In the genomic region with DNA sequence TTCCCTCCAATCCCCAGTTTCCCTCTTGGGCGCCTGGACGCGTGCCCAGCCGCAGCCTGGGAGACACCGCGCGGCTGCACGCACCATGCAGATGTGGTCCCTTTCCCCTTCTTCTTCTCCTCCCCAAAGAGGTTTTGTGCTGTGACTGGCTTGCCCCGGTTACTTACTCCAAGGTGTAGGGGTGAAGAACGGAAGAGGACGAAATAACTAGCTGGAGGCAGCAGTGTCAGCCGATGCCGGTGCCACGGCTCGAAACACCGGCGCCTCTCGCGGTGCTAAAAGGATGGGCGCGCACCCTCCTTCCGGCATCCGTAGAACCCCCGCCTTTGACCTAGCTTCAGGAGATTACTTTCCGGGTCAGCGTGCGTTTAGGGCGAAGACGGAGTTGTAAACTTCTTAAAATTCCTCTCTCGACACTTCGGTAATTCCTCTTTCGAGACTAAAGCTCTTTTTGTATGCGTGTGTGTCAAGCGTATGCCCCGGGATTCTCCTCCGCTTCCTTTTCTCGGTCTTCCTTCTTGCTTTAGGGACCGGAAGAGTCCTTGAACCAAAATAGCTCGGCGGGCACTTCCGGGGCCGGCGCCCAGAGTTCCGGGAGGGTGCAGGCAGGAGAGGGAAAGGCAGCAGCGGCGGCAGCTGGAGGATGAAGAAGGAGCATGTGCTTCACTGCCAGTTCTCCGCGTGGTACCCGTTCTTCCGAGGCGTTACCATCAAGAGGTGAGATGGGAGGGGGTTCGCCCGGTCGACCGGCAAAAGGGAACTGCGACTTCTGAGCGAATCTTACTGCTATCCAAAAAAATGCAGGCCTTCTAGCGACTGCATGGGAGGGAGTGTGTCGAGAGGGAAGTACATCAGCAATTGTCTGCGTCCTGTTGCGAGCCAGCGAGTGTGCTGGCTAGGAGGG, we compare ENCODE assay signal across 1 cellular context.
TF ChIP-seq lines count a peak whose summit lies in the region.

A gene with protein sequence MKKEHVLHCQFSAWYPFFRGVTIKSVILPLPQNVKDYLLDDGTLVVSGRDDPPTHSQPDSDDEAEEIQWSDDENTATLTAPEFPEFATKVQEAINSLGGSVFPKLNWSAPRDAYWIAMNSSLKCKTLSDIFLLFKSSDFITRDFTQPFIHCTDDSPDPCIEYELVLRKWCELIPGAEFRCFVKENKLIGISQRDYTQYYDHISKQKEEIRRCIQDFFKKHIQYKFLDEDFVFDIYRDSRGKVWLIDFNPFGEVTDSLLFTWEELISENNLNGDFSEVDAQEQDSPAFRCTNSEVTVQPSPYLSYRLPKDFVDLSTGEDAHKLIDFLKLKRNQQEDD (plus strand): TSS at position 586 of the 904 bp plus-strand sequence. CDS start 58 bp downstream, at position 644.
A gene (minus strand): TSS at position 289 of the 904 bp plus-strand sequence. CDS start 9,600 bp downstream, outside the sequence.

TF ChIP-seq in HepG2, 621 proteins besides CTCF, POLR2A, EP300 and RAD21 (continued from another document and continues in another):
- TF ChIP-seq ZNF225 (CRISPR knock-in tag; IDR thresholded peaks at IDR 0.05) (0 out of 2 replicates have a peak, but pooled peaks have one; percentile 46), ZNF121 (CRISPR knock-in tag; IDR thresholded peaks at IDR 0.05) (no peak), MEIS2 (CRISPR knock-in tag; IDR thresholded peaks at IDR 0.05) (peak; percentile 48; the same call in 1 of the 2 replicates), ZSCAN12 (CRISPR knock-in tag; IDR thresholded peaks at IDR 0.05) (no peak), ZNF263 (CRISPR knock-in tag; IDR thresholded peaks at IDR 0.05) (no peak), ZNF629 (CRISPR knock-in tag; conservative IDR thresholded peaks at IDR 0.05) (no peak), ZBTB20 (CRISPR knock-in tag; IDR thresholded peaks at IDR 0.05; ENCODE audit: borderline replicate concordance, low read depth) (0 out of 2 replicates have a peak, but pooled peaks have one; percentile 65), ZNF234 (CRISPR knock-in tag; conservative IDR thresholded peaks at IDR 0.05) (0 out of 2 replicates have a peak, but pooled peaks have one; percentile 29), FOSL1 (CRISPR knock-in tag; IDR thresholded peaks at IDR 0.05; ENCODE audit: borderline replicate concordance) (no peak), ZNF605 (CRISPR knock-in tag; IDR thresholded peaks at IDR 0.05) (peak; percentile 90), RBAK (CRISPR knock-in tag; IDR thresholded peaks at IDR 0.05) (no peak), SRSF1 (optimal IDR thresholded peaks at IDR 0.05; ENCODE audit: low read depth, low read length) (peak; percentile 15), ZNF670 (CRISPR knock-in tag; IDR thresholded peaks at IDR 0.05; ENCODE audit: borderline replicate concordance) (no peak), SYNCRIP (IDR thresholded peaks at IDR 0.05; ENCODE audit: insufficient read depth, low read depth, low read length) (no peak), ZSCAN22 (CRISPR knock-in tag; IDR thresholded peaks at IDR 0.05) (no peak), FOXO1 (CRISPR knock-in tag; IDR thresholded peaks at IDR 0.05) (no peak), ZNF773 (CRISPR knock-in tag; IDR thresholded peaks at IDR 0.05; ENCODE audit: borderline replicate concordance) (no peak), KDM1A (CRISPR knock-in tag; IDR thresholded peaks at IDR 0.05) (no peak; the same call in 1 of the 2 replicates), ZNF780A (CRISPR knock-in tag; IDR thresholded peaks at IDR 0.05) (no peak), MYC (CRISPR knock-in tag; IDR thresholded peaks at IDR 0.05; ENCODE audit: borderline replicate concordance) (peak; percentile 92), MED13 (CRISPR knock-in tag; IDR thresholded peaks at IDR 0.05) (no peak), THYN1 (CRISPR knock-in tag; IDR thresholded peaks at IDR 0.05; ENCODE audit: borderline replicate concordance, low read depth) (no peak), RFXAP (CRISPR knock-in tag; IDR thresholded peaks at IDR 0.05; ENCODE audit: borderline replicate concordance) (0 out of 2 replicates have a peak, but pooled peaks have one; percentile 44), HMGA1 (CRISPR knock-in tag; conservative IDR thresholded peaks at IDR 0.05) (no peak), ZNF496 (CRISPR knock-in tag; IDR thresholded peaks at IDR 0.05; ENCODE audit: insufficient replicate concordance) (no peak), ZNF446 (CRISPR knock-in tag; IDR thresholded peaks at IDR 0.05) (peak; percentile 79; the same call in 1 of the 2 replicates), SP4 (CRISPR knock-in tag; IDR thresholded peaks at IDR 0.05) (no peak), ZNF841 (CRISPR knock-in tag; IDR thresholded peaks at IDR 0.05; ENCODE audit: borderline replicate concordance) (no peak), FOSL2 (CRISPR knock-in tag; IDR thresholded peaks at IDR 0.05) (0 out of 2 replicates have a peak, but pooled peaks have one; percentile 2), ZNF205 (CRISPR knock-in tag; IDR thresholded peaks at IDR 0.05) (no peak; the same call in 1 of the 2 replicates), ZBTB42 (CRISPR knock-in tag; IDR thresholded peaks at IDR 0.05) (no peak), NFE2 (CRISPR knock-in tag; IDR thresholded peaks at IDR 0.05) (no peak), TAF1 (CRISPR knock-in tag; IDR thresholded peaks at IDR 0.05) (peak; percentile 75), FLYWCH1 (CRISPR knock-in tag; IDR thresholded peaks at IDR 0.05) (no peak), POLR2G (IDR thresholded peaks at IDR 0.05; ENCODE audit: low read depth, low read length) (peak; percentile 94), ZNF878 (CRISPR knock-in tag; IDR thresholded peaks at IDR 0.05) (peak; percentile 62; the same call in 1 of the 2 replicates), ZNF337 (CRISPR knock-in tag; IDR thresholded peaks at IDR 0.05; ENCODE audit: borderline replicate concordance, low read depth) (no peak), FOXK1 (CRISPR knock-in tag; IDR thresholded peaks at IDR 0.05; ENCODE audit: borderline replicate concordance, low read depth) (peak; percentile 94), HDAC1 (CRISPR knock-in tag; IDR thresholded peaks at IDR 0.05) (peak; percentile 83), ZNF768 (CRISPR knock-in tag; IDR thresholded peaks at IDR 0.05) (peak; percentile 57; the same call in 1 of the 2 replicates), ZNF546 (CRISPR knock-in tag; conservative IDR thresholded peaks at IDR 0.05) (no peak), ZNF563 (CRISPR knock-in tag; IDR thresholded peaks at IDR 0.05) (0 out of 2 replicates have a peak, but pooled peaks have one; percentile 60), ETV5 (CRISPR knock-in tag; IDR thresholded peaks at IDR 0.05; ENCODE audit: borderline replicate concordance) (peak; percentile 77), SSRP1 (CRISPR knock-in tag; IDR thresholded peaks at IDR 0.05) (no peak), PHB2 (IDR thresholded peaks at IDR 0.05; ENCODE audit: partially characterized antibody) (no peak), ZNF253 (CRISPR knock-in tag; IDR thresholded peaks at IDR 0.05; ENCODE audit: borderline replicate concordance) (no peak), ZNF367 (CRISPR knock-in tag; IDR thresholded peaks at IDR 0.05; ENCODE audit: borderline replicate concordance) (no peak), AGO1 (IDR thresholded peaks at IDR 0.05; ENCODE audit: low read depth, low read length, poor library complexity, severe bottlenecking) (no peak), ZNF543 (CRISPR knock-in tag; IDR thresholded peaks at IDR 0.05) (no peak), ZNF501 (CRISPR knock-in tag; IDR thresholded peaks at IDR 0.05) (peak; percentile 92), ZNF607 (CRISPR knock-in tag; IDR thresholded peaks at IDR 0.05; ENCODE audit: borderline replicate concordance) (peak; percentile 87; the same call in 1 of the 2 replicates), PLRG1 (conservative IDR thresholded peaks at IDR 0.05) (no peak), SRSF4 (IDR thresholded peaks at IDR 0.05; ENCODE audit: low read depth, low read length, poor library complexity, severe bottlenecking) (no peak), ZBTB21 (CRISPR knock-in tag; IDR thresholded peaks at IDR 0.05) (0 out of 2 replicates have a peak, but pooled peaks have one; percentile 36), SOX6 (IDR thresholded peaks at IDR 0.05) (no peak), SOX6 (CRISPR knock-in tag; IDR thresholded peaks at IDR 0.05) (peak; percentile 64)
- TF ChIP-seq, protein P1, sequence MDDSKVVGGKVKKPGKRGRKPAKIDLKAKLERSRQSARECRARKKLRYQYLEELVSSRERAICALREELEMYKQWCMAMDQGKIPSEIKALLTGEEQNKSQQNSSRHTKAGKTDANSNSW (CRISPR knock-in tag; IDR thresholded peaks at IDR 0.05; ENCODE audit: borderline replicate concordance): peak; percentile 79; the same call in 1 of the 2 replicates
- TF ChIP-seq, protein P2, sequence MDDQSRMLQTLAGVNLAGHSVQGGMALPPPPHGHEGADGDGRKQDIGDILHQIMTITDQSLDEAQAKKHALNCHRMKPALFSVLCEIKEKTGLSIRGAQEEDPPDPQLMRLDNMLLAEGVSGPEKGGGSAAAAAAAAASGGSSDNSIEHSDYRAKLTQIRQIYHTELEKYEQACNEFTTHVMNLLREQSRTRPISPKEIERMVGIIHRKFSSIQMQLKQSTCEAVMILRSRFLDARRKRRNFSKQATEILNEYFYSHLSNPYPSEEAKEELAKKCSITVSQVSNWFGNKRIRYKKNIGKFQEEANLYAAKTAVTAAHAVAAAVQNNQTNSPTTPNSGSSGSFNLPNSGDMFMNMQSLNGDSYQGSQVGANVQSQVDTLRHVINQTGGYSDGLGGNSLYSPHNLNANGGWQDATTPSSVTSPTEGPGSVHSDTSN (CRISPR knock-in tag; IDR thresholded peaks at IDR 0.05; ENCODE audit: borderline replicate concordance): no peak
- TF ChIP-seq, protein P3, sequence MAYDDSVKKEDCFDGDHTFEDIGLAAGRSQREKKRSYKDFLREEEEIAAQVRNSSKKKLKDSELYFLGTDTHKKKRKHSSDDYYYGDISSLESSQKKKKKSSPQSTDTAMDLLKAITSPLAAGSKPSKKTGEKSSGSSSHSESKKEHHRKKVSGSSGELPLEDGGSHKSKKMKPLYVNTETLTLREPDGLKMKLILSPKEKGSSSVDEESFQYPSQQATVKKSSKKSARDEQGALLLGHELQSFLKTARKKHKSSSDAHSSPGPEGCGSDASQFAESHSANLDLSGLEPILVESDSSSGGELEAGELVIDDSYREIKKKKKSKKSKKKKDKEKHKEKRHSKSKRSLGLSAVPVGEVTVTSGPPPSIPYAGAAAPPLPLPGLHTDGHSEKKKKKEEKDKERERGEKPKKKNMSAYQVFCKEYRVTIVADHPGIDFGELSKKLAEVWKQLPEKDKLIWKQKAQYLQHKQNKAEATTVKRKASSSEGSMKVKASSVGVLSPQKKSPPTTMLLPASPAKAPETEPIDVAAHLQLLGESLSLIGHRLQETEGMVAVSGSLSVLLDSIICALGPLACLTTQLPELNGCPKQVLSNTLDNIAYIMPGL (CRISPR knock-in tag; IDR thresholded peaks at IDR 0.05; ENCODE audit: borderline replicate concordance in 1 of 2, low read depth in 1 of 2): peak; percentile 44 to 80; a peak in 3 of 4 replicates
- TF ChIP-seq, protein P4, sequence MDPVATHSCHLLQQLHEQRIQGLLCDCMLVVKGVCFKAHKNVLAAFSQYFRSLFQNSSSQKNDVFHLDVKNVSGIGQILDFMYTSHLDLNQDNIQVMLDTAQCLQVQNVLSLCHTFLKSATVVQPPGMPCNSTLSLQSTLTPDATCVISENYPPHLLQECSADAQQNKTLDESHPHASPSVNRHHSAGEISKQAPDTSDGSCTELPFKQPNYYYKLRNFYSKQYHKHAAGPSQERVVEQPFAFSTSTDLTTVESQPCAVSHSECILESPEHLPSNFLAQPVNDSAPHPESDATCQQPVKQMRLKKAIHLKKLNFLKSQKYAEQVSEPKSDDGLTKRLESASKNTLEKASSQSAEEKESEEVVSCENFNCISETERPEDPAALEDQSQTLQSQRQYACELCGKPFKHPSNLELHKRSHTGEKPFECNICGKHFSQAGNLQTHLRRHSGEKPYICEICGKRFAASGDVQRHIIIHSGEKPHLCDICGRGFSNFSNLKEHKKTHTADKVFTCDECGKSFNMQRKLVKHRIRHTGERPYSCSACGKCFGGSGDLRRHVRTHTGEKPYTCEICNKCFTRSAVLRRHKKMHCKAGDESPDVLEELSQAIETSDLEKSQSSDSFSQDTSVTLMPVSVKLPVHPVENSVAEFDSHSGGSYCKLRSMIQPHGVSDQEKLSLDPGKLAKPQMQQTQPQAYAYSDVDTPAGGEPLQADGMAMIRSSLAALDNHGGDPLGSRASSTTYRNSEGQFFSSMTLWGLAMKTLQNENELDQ (CRISPR knock-in tag; IDR thresholded peaks at IDR 0.05; ENCODE audit: borderline replicate concordance): peak; percentile 27; the same call in 1 of the 2 replicates
- TF ChIP-seq, protein P5, sequence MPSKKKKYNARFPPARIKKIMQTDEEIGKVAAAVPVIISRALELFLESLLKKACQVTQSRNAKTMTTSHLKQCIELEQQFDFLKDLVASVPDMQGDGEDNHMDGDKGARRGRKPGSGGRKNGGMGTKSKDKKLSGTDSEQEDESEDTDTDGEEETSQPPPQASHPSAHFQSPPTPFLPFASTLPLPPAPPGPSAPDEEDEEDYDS (CRISPR knock-in tag; IDR thresholded peaks at IDR 0.05): no peak; the same call in 1 of the 2 replicates
- TF ChIP-seq, protein P6, sequence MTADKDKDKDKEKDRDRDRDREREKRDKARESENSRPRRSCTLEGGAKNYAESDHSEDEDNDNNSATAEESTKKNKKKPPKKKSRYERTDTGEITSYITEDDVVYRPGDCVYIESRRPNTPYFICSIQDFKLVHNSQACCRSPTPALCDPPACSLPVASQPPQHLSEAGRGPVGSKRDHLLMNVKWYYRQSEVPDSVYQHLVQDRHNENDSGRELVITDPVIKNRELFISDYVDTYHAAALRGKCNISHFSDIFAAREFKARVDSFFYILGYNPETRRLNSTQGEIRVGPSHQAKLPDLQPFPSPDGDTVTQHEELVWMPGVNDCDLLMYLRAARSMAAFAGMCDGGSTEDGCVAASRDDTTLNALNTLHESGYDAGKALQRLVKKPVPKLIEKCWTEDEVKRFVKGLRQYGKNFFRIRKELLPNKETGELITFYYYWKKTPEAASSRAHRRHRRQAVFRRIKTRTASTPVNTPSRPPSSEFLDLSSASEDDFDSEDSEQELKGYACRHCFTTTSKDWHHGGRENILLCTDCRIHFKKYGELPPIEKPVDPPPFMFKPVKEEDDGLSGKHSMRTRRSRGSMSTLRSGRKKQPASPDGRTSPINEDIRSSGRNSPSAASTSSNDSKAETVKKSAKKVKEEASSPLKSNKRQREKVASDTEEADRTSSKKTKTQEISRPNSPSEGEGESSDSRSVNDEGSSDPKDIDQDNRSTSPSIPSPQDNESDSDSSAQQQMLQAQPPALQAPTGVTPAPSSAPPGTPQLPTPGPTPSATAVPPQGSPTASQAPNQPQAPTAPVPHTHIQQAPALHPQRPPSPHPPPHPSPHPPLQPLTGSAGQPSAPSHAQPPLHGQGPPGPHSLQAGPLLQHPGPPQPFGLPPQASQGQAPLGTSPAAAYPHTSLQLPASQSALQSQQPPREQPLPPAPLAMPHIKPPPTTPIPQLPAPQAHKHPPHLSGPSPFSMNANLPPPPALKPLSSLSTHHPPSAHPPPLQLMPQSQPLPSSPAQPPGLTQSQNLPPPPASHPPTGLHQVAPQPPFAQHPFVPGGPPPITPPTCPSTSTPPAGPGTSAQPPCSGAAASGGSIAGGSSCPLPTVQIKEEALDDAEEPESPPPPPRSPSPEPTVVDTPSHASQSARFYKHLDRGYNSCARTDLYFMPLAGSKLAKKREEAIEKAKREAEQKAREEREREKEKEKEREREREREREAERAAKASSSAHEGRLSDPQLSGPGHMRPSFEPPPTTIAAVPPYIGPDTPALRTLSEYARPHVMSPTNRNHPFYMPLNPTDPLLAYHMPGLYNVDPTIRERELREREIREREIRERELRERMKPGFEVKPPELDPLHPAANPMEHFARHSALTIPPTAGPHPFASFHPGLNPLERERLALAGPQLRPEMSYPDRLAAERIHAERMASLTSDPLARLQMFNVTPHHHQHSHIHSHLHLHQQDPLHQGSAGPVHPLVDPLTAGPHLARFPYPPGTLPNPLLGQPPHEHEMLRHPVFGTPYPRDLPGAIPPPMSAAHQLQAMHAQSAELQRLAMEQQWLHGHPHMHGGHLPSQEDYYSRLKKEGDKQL (CRISPR knock-in tag; IDR thresholded peaks at IDR 0.05; ENCODE audit: low read depth): no peak
